16 cellular contexts compared by ENCODE assay signal in genomic region chr7:158735935-158736334, GRCh38.
"Had no signal": no experiment of that assay in that cellular context is flagged by ENCODE, and none has a peak within 500 bp of the region (broad histone marks: within the 10 kb centered on the region; RNA-seq: fewer than 3 reads in every experiment).

No MANE protein-coding gene starts in this region.

- H3K4me1 Mint-ChIP-seq: activated CD4-positive, alpha-beta memory T cell treated with anti-CD3 and anti-CD28 coated beads, Interleukin-2, amount 10 ng/mL, durations not matched to agents 7 days and 5 days; stimulated activated naive B cell treated with anti-CD40 and anti-IgM and Interleukin-4, amounts not matched to agents 10 μg/mL and 1 μg/mL and 100 μg/mL, for 72 hours had no signal

- H3K27ac Mint-ChIP-seq: activated CD4-positive, alpha-beta memory T cell treated with anti-CD3 and anti-CD28 coated beads, Interleukin-2, amount 10 ng/mL, durations not matched to agents 7 days and 5 days; activated CD4-positive, alpha-beta T cell treated with anti-CD3 and anti-CD28 coated beads for 36 hours; dendritic cell treated with granulocyte-macrophage colony-stimulating factor and Interleukin-4, amounts not matched to agents 40 ng/mL and 50 ng/mL, for 4 days; stimulated activated naive B cell treated with anti-CD40 and anti-IgM and Interleukin-4, amounts not matched to agents 10 μg/mL and 1 μg/mL and 100 μg/mL, for 72 hours; T-helper 2 cell treated with Interferon-gamma antibody and Interleukin-4, amounts not matched to agents 5 μg/mL and 100 μg/mL, for 36 hours had no signal

- DNase-seq: activated CD4-positive, alpha-beta memory T cell treated with anti-CD3 and anti-CD28 coated beads, Interleukin-2, amount 10 ng/mL, durations not matched to agents 7 days and 5 days; activated CD4-positive, alpha-beta T cell treated with anti-CD3 and anti-CD28 coated beads for 36 hours; activated CD8-positive, alpha-beta memory T cell treated with anti-CD3 and anti-CD28 coated beads, Interleukin-2, amount 50 U/mL, for 4 hours; activated gamma-delta T cell treated with Interleukin-2 at 50 U/mL for 16 hours; adrenal gland; effector CD8-positive, alpha-beta T cell; esophagus squamous epithelium; heart right ventricle; left lung; pancreas; stimulated activated naive B cell treated with anti-CD40 and anti-IgM and Interleukin-4, amounts not matched to agents 10 μg/mL and 1 μg/mL and 100 μg/mL, for 72 hours had no signal

- H3K27ac ChIP-seq: adrenal gland, cardiac muscle cell, esophagus squamous epithelium, heart right ventricle, left lung, pancreas, SK-N-MC, thoracic aorta had no signal

- H3K4me3 Mint-ChIP-seq: activated CD4-positive, alpha-beta memory T cell treated with anti-CD3 and anti-CD28 coated beads, Interleukin-2, amount 10 ng/mL, durations not matched to agents 7 days and 5 days; activated CD4-positive, alpha-beta T cell treated with anti-CD3 and anti-CD28 coated beads for 36 hours; dendritic cell treated with granulocyte-macrophage colony-stimulating factor and Interleukin-4, amounts not matched to agents 40 ng/mL and 50 ng/mL, for 4 days; stimulated activated naive B cell treated with anti-CD40 and anti-IgM and Interleukin-4, amounts not matched to agents 10 μg/mL and 1 μg/mL and 100 μg/mL, for 72 hours; T-helper 2 cell treated with Interferon-gamma antibody and Interleukin-4, amounts not matched to agents 5 μg/mL and 100 μg/mL, for 36 hours had no signal

- H3K4me1 ChIP-seq: pancreas had no signal

- H3K27me3 ChIP-seq: adrenal gland, cardiac muscle cell, esophagus squamous epithelium, heart right ventricle, left lung, pancreas had no signal

- H3K27me3 Mint-ChIP-seq: activated CD4-positive, alpha-beta memory T cell treated with anti-CD3 and anti-CD28 coated beads, Interleukin-2, amount 10 ng/mL, durations not matched to agents 7 days and 5 days; activated CD4-positive, alpha-beta T cell treated with anti-CD3 and anti-CD28 coated beads for 36 hours; dendritic cell treated with granulocyte-macrophage colony-stimulating factor and Interleukin-4, amounts not matched to agents 40 ng/mL and 50 ng/mL, for 4 days; stimulated activated naive B cell treated with anti-CD40 and anti-IgM and Interleukin-4, amounts not matched to agents 10 μg/mL and 1 μg/mL and 100 μg/mL, for 72 hours had no signal

- H3K9me3 Mint-ChIP-seq: activated CD4-positive, alpha-beta memory T cell treated with anti-CD3 and anti-CD28 coated beads, Interleukin-2, amount 10 ng/mL, durations not matched to agents 7 days and 5 days; dendritic cell treated with granulocyte-macrophage colony-stimulating factor and Interleukin-4, amounts not matched to agents 40 ng/mL and 50 ng/mL, for 4 days; stimulated activated naive B cell treated with anti-CD40 and anti-IgM and Interleukin-4, amounts not matched to agents 10 μg/mL and 1 μg/mL and 100 μg/mL, for 72 hours; T-helper 2 cell treated with Interferon-gamma antibody and Interleukin-4, amounts not matched to agents 5 μg/mL and 100 μg/mL, for 36 hours had no signal

- H3K4me3 ChIP-seq: adrenal gland, cardiac muscle cell, esophagus squamous epithelium, heart right ventricle, left lung, pancreas, SK-N-MC, thoracic aorta had no signal

- H3K9me3 ChIP-seq: adrenal gland, esophagus squamous epithelium, heart right ventricle, left lung, pancreas, thoracic aorta had no signal

- ATAC-seq: activated CD4-positive, alpha-beta T cell treated with anti-CD3 and anti-CD28 coated beads for 36 hours; heart right ventricle; left lung; pancreas; stimulated activated naive B cell treated with anti-CD40 and anti-IgM and Interleukin-4, amounts not matched to agents 10 μg/mL and 1 μg/mL and 100 μg/mL, for 72 hours had no signal
